ENCODE assay signal across 1 cellular context in the genomic region with DNA sequence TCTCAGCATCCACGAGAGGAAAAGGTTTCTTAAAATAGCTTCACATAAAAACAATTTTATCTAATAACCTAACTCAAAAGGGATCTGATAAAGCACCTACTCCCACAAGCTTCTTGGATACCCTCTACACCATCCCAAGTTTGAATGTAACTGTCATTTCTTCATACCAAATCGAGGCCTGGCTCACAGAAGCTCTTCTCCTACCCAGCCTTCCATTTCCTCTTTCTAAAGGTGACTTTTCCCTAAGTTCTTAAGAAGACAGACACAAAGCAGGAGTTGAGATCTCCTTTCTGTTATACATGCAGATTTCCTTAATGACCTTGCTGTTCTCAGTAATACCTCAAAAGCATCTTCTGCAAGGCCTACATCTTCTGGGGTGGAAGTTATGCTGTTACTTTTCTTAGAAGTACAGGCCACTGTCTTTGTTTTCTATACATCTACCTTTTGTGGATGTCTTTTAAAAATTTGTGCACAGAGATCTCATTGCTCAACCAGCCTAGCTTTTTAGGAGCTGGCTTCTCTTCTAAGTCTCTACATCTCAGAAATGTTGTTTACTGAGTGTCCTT.
TF ChIP-seq lines count a peak whose summit lies in the region.

No MANE protein-coding gene starts in this region.

TF ChIP-seq in K562, 482 proteins besides CTCF, POLR2A, EP300 and RAD21:
- TF ChIP-seq TCF3 (CRISPR knock-in tag; IDR thresholded peaks at IDR 0.05) (no peak), SPI1 (IDR thresholded peaks at IDR 0.05; ENCODE audit: borderline replicate concordance, low read depth, low read length) (peak; percentile 68; the same call in 1 of the 2 replicates)
